In genomic region chr7:22861576-22861975, GRCh38 we compare ENCODE assay signal across 1 cellular context.
TF ChIP-seq lines count a peak whose summit lies in the region.

No MANE protein-coding gene starts in this region.

TF ChIP-seq in GM23338, 12 proteins besides CTCF, POLR2A, EP300 and RAD21 (continued from another document):
- TF ChIP-seq, protein P1, sequence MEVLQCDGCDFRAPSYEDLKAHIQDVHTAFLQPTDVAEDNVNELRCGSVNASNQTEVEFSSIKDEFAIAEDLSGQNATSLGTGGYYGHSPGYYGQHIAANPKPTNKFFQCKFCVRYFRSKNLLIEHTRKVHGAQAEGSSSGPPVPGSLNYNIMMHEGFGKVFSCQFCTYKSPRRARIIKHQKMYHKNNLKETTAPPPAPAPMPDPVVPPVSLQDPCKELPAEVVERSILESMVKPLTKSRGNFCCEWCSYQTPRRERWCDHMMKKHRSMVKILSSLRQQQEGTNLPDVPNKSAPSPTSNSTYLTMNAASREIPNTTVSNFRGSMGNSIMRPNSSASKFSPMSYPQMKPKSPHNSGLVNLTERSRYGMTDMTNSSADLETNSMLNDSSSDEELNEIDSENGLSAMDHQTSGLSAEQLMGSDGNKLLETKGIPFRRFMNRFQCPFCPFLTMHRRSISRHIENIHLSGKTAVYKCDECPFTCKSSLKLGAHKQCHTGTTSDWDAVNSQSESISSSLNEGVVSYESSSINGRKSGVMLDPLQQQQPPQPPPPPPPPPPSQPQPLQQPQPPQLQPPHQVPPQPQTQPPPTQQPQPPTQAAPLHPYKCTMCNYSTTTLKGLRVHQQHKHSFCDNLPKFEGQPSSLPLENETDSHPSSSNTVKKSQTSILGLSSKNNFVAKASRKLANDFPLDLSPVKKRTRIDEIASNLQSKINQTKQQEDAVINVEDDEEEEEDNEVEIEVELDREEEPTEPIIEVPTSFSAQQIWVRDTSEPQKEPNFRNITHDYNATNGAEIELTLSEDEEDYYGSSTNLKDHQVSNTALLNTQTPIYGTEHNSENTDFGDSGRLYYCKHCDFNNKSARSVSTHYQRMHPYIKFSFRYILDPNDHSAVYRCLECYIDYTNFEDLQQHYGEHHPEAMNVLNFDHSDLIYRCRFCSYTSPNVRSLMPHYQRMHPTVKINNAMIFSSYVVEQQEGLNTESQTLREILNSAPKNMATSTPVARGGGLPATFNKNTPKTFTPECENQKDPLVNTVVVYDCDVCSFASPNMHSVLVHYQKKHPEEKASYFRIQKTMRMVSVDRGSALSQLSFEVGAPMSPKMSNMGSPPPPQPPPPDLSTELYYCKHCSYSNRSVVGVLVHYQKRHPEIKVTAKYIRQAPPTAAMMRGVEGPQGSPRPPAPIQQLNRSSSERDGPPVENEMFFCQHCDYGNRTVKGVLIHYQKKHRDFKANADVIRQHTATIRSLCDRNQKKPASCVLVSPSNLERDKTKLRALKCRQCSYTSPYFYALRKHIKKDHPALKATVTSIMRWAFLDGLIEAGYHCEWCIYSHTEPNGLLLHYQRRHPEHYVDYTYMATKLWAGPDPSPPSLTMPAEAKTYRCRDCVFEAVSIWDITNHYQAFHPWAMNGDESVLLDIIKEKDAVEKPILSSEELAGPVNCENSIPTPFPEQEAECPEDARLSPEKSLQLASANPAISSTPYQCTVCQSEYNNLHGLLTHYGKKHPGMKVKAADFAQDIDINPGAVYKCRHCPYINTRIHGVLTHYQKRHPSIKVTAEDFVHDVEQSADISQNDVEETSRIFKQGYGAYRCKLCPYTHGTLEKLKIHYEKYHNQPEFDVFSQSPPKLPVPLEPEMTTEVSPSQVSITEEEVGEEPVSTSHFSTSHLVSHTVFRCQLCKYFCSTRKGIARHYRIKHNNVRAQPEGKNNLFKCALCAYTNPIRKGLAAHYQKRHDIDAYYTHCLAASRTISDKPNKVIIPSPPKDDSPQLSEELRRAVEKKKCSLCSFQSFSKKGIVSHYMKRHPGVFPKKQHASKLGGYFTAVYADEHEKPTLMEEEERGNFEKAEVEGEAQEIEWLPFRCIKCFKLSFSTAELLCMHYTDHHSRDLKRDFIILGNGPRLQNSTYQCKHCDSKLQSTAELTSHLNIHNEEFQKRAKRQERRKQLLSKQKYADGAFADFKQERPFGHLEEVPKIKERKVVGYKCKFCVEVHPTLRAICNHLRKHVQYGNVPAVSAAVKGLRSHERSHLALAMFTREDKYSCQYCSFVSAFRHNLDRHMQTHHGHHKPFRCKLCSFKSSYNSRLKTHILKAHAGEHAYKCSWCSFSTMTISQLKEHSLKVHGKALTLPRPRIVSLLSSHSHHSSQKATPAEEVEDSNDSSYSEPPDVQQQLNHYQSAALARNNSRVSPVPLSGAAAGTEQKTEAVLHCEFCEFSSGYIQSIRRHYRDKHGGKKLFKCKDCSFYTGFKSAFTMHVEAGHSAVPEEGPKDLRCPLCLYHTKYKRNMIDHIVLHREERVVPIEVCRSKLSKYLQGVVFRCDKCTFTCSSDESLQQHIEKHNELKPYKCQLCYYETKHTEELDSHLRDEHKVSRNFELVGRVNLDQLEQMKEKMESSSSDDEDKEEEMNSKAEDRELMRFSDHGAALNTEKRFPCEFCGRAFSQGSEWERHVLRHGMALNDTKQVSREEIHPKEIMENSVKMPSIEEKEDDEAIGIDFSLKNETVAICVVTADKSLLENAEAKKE (CRISPR knock-in tag; IDR thresholded peaks at IDR 0.05) = no peak
- TF ChIP-seq EZH2 (IDR thresholded peaks at IDR 0.05; ENCODE audit: low read depth, unreplicated experiment) (no peak), EZH2phosphoT487 (IDR thresholded peaks at IDR 0.05; ENCODE audit: unreplicated experiment) (no peak), STAT1 (IDR thresholded peaks at IDR 0.05; ENCODE audit: unreplicated experiment) (no peak), NANOG (IDR thresholded peaks at IDR 0.05; ENCODE audit: borderline replicate concordance) (no peak), ZNF331 (CRISPR knock-in tag; IDR thresholded peaks at IDR 0.05; ENCODE audit: low read depth) (no peak), CREB1 (CRISPR knock-in tag; IDR thresholded peaks at IDR 0.05; ENCODE audit: low read depth) (no peak)
- TF ChIP-seq, protein P2, sequence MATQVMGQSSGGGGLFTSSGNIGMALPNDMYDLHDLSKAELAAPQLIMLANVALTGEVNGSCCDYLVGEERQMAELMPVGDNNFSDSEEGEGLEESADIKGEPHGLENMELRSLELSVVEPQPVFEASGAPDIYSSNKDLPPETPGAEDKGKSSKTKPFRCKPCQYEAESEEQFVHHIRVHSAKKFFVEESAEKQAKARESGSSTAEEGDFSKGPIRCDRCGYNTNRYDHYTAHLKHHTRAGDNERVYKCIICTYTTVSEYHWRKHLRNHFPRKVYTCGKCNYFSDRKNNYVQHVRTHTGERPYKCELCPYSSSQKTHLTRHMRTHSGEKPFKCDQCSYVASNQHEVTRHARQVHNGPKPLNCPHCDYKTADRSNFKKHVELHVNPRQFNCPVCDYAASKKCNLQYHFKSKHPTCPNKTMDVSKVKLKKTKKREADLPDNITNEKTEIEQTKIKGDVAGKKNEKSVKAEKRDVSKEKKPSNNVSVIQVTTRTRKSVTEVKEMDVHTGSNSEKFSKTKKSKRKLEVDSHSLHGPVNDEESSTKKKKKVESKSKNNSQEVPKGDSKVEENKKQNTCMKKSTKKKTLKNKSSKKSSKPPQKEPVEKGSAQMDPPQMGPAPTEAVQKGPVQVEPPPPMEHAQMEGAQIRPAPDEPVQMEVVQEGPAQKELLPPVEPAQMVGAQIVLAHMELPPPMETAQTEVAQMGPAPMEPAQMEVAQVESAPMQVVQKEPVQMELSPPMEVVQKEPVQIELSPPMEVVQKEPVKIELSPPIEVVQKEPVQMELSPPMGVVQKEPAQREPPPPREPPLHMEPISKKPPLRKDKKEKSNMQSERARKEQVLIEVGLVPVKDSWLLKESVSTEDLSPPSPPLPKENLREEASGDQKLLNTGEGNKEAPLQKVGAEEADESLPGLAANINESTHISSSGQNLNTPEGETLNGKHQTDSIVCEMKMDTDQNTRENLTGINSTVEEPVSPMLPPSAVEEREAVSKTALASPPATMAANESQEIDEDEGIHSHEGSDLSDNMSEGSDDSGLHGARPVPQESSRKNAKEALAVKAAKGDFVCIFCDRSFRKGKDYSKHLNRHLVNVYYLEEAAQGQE (IDR thresholded peaks at IDR 0.05; ENCODE audit: unreplicated experiment) = no peak
- TF ChIP-seq, protein P3, sequence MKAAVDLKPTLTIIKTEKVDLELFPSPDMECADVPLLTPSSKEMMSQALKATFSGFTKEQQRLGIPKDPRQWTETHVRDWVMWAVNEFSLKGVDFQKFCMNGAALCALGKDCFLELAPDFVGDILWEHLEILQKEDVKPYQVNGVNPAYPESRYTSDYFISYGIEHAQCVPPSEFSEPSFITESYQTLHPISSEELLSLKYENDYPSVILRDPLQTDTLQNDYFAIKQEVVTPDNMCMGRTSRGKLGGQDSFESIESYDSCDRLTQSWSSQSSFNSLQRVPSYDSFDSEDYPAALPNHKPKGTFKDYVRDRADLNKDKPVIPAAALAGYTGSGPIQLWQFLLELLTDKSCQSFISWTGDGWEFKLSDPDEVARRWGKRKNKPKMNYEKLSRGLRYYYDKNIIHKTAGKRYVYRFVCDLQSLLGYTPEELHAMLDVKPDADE (IDR thresholded peaks at IDR 0.05) = no peak
